1 cellular context compared by ENCODE assay signal in genomic region chr22:28799125-28799833, GRCh38.
TF ChIP-seq lines count a peak whose summit lies in the region.

No MANE protein-coding gene starts in this region.

TF ChIP-seq in GM12878, 131 proteins besides CTCF, POLR2A, EP300 and RAD21 (continues in another document):
- TF ChIP-seq MTA3 (IDR thresholded peaks at IDR 0.05; ENCODE audit: borderline replicate concordance, low read length) (no peak), SPI1 (IDR thresholded peaks at IDR 0.05; ENCODE audit: borderline replicate concordance, insufficient read depth, low read depth, low read length) (no peak), TCF3 (IDR thresholded peaks at IDR 0.05; ENCODE audit: borderline replicate concordance, insufficient read depth, low read depth, low read length) (0 out of 2 replicates have a peak, but pooled peaks have one; percentile 19), CREM (IDR thresholded peaks at IDR 0.05; ENCODE audit: low read depth) (0 out of 2 replicates have a peak, but pooled peaks have one; percentile 2), YBX1 (IDR thresholded peaks at IDR 0.05) (no peak), EED (IDR thresholded peaks at IDR 0.05; ENCODE audit: low read depth) (no peak), HDAC2 (IDR thresholded peaks at IDR 0.05) (no peak), SMAD5 (IDR thresholded peaks at IDR 0.05; ENCODE audit: low read depth) (0 out of 2 replicates have a peak, but pooled peaks have one; percentile 48), FOXK2 (IDR thresholded peaks at IDR 0.05) (no peak), SUPT20H (IDR thresholded peaks at IDR 0.05; ENCODE audit: borderline replicate concordance, control insufficient read depth, low read depth, low read length) (no peak), ZNF622 (IDR thresholded peaks at IDR 0.05) (no peak), PML (IDR thresholded peaks at IDR 0.05; ENCODE audit: low read length) (no peak; the same call in 1 of the 2 replicates), NR2C1 (IDR thresholded peaks at IDR 0.05) (no peak), PRDM15 (CRISPR knock-in tag; IDR thresholded peaks at IDR 0.05) (no peak), TARDBP (IDR thresholded peaks at IDR 0.05; ENCODE audit: borderline replicate concordance) (no peak), ZZZ3 (IDR thresholded peaks at IDR 0.05; ENCODE audit: control insufficient read depth, insufficient read length, low read depth) (no peak), ZBTB11 (CRISPR knock-in tag; IDR thresholded peaks at IDR 0.05) (no peak), POLR2AphosphoS5 (IDR thresholded peaks at IDR 0.05; ENCODE audit: low read length) (no peak), USF1 (IDR thresholded peaks at IDR 0.05; ENCODE audit: borderline replicate concordance, extremely low read length, insufficient read depth, low read depth, low read length) (no peak), POU2F2 (IDR thresholded peaks at IDR 0.05; ENCODE audit: borderline replicate concordance, low read depth, low read length) (no peak), ASH2L (IDR thresholded peaks at IDR 0.05; ENCODE audit: borderline replicate concordance, low read depth) (no peak)
- TF ChIP-seq, protein P1, sequence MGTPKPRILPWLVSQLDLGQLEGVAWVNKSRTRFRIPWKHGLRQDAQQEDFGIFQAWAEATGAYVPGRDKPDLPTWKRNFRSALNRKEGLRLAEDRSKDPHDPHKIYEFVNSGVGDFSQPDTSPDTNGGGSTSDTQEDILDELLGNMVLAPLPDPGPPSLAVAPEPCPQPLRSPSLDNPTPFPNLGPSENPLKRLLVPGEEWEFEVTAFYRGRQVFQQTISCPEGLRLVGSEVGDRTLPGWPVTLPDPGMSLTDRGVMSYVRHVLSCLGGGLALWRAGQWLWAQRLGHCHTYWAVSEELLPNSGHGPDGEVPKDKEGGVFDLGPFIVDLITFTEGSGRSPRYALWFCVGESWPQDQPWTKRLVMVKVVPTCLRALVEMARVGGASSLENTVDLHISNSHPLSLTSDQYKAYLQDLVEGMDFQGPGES (IDR thresholded peaks at IDR 0.05), result no peak
- TF ChIP-seq, protein P2, sequence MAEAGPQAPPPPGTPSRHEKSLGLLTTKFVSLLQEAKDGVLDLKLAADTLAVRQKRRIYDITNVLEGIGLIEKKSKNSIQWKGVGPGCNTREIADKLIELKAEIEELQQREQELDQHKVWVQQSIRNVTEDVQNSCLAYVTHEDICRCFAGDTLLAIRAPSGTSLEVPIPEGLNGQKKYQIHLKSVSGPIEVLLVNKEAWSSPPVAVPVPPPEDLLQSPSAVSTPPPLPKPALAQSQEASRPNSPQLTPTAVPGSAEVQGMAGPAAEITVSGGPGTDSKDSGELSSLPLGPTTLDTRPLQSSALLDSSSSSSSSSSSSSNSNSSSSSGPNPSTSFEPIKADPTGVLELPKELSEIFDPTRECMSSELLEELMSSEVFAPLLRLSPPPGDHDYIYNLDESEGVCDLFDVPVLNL (IDR thresholded peaks at IDR 0.05; ENCODE audit: low read depth, low read length), result no peak
- TF ChIP-seq, protein P3, sequence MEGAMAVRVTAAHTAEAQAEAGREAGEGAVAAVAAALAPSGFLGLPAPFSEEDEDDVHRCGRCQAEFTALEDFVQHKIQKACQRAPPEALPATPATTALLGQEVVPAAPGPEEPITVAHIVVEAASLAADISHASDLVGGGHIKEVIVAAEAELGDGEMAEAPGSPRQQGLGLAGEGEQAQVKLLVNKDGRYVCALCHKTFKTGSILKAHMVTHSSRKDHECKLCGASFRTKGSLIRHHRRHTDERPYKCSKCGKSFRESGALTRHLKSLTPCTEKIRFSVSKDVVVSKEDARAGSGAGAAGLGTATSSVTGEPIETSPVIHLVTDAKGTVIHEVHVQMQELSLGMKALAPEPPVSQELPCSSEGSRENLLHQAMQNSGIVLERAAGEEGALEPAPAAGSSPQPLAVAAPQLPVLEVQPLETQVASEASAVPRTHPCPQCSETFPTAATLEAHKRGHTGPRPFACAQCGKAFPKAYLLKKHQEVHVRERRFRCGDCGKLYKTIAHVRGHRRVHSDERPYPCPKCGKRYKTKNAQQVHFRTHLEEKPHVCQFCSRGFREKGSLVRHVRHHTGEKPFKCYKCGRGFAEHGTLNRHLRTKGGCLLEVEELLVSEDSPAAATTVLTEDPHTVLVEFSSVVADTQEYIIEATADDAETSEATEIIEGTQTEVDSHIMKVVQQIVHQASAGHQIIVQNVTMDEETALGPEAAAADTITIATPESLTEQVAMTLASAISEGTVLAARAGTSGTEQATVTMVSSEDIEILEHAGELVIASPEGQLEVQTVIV (IDR thresholded peaks at IDR 0.05; ENCODE audit: borderline replicate concordance, partially characterized antibody), result no peak
- TF ChIP-seq, protein P4, sequence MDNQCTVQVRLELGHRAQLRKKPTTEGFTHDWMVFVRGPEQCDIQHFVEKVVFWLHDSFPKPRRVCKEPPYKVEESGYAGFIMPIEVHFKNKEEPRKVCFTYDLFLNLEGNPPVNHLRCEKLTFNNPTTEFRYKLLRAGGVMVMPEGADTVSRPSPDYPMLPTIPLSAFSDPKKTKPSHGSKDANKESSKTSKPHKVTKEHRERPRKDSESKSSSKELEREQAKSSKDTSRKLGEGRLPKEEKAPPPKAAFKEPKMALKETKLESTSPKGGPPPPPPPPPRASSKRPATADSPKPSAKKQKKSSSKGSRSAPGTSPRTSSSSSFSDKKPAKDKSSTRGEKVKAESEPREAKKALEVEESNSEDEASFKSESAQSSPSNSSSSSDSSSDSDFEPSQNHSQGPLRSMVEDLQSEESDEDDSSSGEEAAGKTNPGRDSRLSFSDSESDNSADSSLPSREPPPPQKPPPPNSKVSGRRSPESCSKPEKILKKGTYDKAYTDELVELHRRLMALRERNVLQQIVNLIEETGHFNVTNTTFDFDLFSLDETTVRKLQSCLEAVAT (IDR thresholded peaks at IDR 0.05), result 0 out of 2 replicates have a peak, but pooled peaks have one; percentile 48
- TF ChIP-seq, protein P5, sequence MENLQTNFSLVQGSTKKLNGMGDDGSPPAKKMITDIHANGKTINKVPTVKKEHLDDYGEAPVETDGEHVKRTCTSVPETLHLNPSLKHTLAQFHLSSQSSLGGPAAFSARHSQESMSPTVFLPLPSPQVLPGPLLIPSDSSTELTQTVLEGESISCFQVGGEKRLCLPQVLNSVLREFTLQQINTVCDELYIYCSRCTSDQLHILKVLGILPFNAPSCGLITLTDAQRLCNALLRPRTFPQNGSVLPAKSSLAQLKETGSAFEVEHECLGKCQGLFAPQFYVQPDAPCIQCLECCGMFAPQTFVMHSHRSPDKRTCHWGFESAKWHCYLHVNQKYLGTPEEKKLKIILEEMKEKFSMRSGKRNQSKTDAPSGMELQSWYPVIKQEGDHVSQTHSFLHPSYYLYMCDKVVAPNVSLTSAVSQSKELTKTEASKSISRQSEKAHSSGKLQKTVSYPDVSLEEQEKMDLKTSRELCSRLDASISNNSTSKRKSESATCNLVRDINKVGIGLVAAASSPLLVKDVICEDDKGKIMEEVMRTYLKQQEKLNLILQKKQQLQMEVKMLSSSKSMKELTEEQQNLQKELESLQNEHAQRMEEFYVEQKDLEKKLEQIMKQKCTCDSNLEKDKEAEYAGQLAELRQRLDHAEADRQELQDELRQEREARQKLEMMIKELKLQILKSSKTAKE (IDR thresholded peaks at IDR 0.05; ENCODE audit: low read depth, poor library complexity, severe bottlenecking), result no peak
- TF ChIP-seq, protein P6, sequence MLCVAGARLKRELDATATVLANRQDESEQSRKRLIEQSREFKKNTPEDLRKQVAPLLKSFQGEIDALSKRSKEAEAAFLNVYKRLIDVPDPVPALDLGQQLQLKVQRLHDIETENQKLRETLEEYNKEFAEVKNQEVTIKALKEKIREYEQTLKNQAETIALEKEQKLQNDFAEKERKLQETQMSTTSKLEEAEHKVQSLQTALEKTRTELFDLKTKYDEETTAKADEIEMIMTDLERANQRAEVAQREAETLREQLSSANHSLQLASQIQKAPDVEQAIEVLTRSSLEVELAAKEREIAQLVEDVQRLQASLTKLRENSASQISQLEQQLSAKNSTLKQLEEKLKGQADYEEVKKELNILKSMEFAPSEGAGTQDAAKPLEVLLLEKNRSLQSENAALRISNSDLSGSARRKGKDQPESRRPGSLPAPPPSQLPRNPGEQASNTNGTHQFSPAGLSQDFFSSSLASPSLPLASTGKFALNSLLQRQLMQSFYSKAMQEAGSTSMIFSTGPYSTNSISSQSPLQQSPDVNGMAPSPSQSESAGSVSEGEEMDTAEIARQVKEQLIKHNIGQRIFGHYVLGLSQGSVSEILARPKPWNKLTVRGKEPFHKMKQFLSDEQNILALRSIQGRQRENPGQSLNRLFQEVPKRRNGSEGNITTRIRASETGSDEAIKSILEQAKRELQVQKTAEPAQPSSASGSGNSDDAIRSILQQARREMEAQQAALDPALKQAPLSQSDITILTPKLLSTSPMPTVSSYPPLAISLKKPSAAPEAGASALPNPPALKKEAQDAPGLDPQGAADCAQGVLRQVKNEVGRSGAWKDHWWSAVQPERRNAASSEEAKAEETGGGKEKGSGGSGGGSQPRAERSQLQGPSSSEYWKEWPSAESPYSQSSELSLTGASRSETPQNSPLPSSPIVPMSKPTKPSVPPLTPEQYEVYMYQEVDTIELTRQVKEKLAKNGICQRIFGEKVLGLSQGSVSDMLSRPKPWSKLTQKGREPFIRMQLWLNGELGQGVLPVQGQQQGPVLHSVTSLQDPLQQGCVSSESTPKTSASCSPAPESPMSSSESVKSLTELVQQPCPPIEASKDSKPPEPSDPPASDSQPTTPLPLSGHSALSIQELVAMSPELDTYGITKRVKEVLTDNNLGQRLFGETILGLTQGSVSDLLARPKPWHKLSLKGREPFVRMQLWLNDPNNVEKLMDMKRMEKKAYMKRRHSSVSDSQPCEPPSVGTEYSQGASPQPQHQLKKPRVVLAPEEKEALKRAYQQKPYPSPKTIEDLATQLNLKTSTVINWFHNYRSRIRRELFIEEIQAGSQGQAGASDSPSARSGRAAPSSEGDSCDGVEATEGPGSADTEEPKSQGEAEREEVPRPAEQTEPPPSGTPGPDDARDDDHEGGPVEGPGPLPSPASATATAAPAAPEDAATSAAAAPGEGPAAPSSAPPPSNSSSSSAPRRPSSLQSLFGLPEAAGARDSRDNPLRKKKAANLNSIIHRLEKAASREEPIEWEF (IDR thresholded peaks at IDR 0.05; ENCODE audit: insufficient replicate concordance, low read depth, low read length), result no peak
